In genomic region chr16:85569039-85569614, GRCh38 we compare ENCODE assay signal across 11 cellular contexts. TPM values are rescaled to one million over a fixed set of nuclear protein-coding genes. Genes with fewer than 3 reads are reported as not detected.
DNase-seq lines count a peak whose midpoint lies in the region; ATAC-seq and TF ChIP-seq lines count a peak whose summit lies in the region.
"Had no signal": no experiment of that assay in that cellular context is flagged by ENCODE, and none has a peak within 500 bp of the region (broad histone marks: within the 10 kb centered on the region; RNA-seq: fewer than 3 reads in every experiment).

No MANE protein-coding gene starts in this region.

- no peaks in the 10 kb centered on the region for H3K9me3 ChIP-seq in mesenchymal stem cell (ENCODE audit: control insufficient read depth, low read length)

- POLR2A ChIA-PET in activated CD8-positive, alpha-beta T cell treated with anti-CD3 and anti-CD28 coated beads, Interleukin-2, amount 10 ng/mL, durations not matched to agents 7 days and 5 days (lab: Charles Lee) = interaction anchor here (0.7 to 5.0 kb wide), 4 partner anchors 9 to 47 kb away, joined by 3 to 67 read pairs (median 16); no protein-coding TSS in a partner anchor

- peak overlapping the region; percentile 63 for H3K4me3 Mint-ChIP-seq in activated T-cell treated with anti-CD3 and anti-CD28 coated beads, Interleukin-2, amount 50 U/mL, for 24 hours
- H3K4me3 Mint-ChIP-seq in activated CD8-positive, alpha-beta T cell treated with anti-CD3 and anti-CD28 coated beads, Interleukin-2, amount 10 ng/mL, durations not matched to agents 7 days and 5 days = peak overlapping the region; percentile 74
- H3K4me3 Mint-ChIP-seq in type B pancreatic cell = peak overlapping the region; percentile 55

- H3K27ac ChIP-seq in mesenchymal stem cell (ENCODE audit: low read length, poor library complexity, severe bottlenecking) = peak overlapping the region; percentile 82

- peak overlapping the region; percentile 90 for H3K27ac Mint-ChIP-seq in activated T-cell treated with anti-CD3 and anti-CD28 coated beads, Interleukin-2, amount 50 U/mL, for 24 hours
- H3K27ac Mint-ChIP-seq in activated CD8-positive, alpha-beta T cell treated with anti-CD3 and anti-CD28 coated beads, Interleukin-2, amount 10 ng/mL, durations not matched to agents 7 days and 5 days = peak overlapping the region; percentile 81
- H3K27ac Mint-ChIP-seq in type B pancreatic cell = no peak overlapping the region

- no peak for DNase-seq in activated T-cell treated with anti-CD3 and anti-CD28 coated beads, Interleukin-2, amount 50 U/mL, for 24 hours
- DNase-seq in activated T-cell treated with anti-CD3 and anti-CD28 coated beads, Interleukin-2, amount 50 U/mL, for 1 hour = no peak
- DNase-seq in activated CD8-positive, alpha-beta T cell treated with anti-CD3 and anti-CD28 coated beads, Interleukin-2, amount 10 ng/mL, durations not matched to agents 7 days and 5 days = no peak
- DNase-seq in mesenchymal stem cell (no peak), type B pancreatic cell (ENCODE audit: extremely low spot score, unreplicated experiment) (no peak), H7 (no peak), medulla oblongata (ENCODE audit: extremely low spot score) (no peak), SHP77 (lab: John Stamatoyannopoulos, UW) (no peak)
- DNase-seq: activated CD4-positive, CD25-positive, alpha-beta regulatory T cell treated with anti-CD3 and anti-CD28 coated beads, Interleukin-2, amount 50 U/mL, for 72 hours; anterior cingulate cortex had no signal

- peak overlapping the region in 1 of 2 experiments; percentile 57 for H3K4ac ChIP-seq in mesenchymal stem cell (ENCODE audit: low read depth in 1 of 2, low read length in 2 of 2)

- no peak overlapping the region for H2BK120ac ChIP-seq in mesenchymal stem cell (ENCODE audit: low read depth, low read length)

- peak overlapping the region; percentile 44 for H3K4me2 ChIP-seq in mesenchymal stem cell (ENCODE audit: low read length, poor library complexity, severe bottlenecking)

- H2AK5ac ChIP-seq in mesenchymal stem cell (ENCODE audit: low read length, severe bottlenecking) = peak overlapping the region; percentile 84

- H3K23ac ChIP-seq in mesenchymal stem cell (ENCODE audit: low read length in 2 of 2) = no peak overlapping the region

- peaks cover 74% of the 10 kb centered on the region for H3K4me1 Mint-ChIP-seq in activated T-cell treated with anti-CD3 and anti-CD28 coated beads, Interleukin-2, amount 50 U/mL, for 24 hours (ENCODE audit: low read depth)
- peaks cover 72% of the 10 kb centered on the region for H3K4me1 Mint-ChIP-seq in activated CD8-positive, alpha-beta T cell treated with anti-CD3 and anti-CD28 coated beads, Interleukin-2, amount 10 ng/mL, durations not matched to agents 7 days and 5 days (ENCODE audit: low read depth)
- peaks cover 71% of the 10 kb centered on the region for H3K4me1 Mint-ChIP-seq in type B pancreatic cell (ENCODE audit: unreplicated experiment)

- H3K36me3 Mint-ChIP-seq in activated T-cell treated with anti-CD3 and anti-CD28 coated beads, Interleukin-2, amount 50 U/mL, for 24 hours (ENCODE audit: low read depth) = peaks cover 3% of the 10 kb centered on the region
- peaks cover 25% of the 10 kb centered on the region for H3K36me3 Mint-ChIP-seq in activated CD8-positive, alpha-beta T cell treated with anti-CD3 and anti-CD28 coated beads, Interleukin-2, amount 10 ng/mL, durations not matched to agents 7 days and 5 days (ENCODE audit: low read depth)
- no peaks in the 10 kb centered on the region for H3K36me3 Mint-ChIP-seq in type B pancreatic cell

- no peak overlapping the region for H2BK5ac ChIP-seq in mesenchymal stem cell (ENCODE audit: low read depth, low read length, poor library complexity, severe bottlenecking)

- peak overlapping the region; percentile 74 for H4K91ac ChIP-seq in mesenchymal stem cell (ENCODE audit: low read length)

- peaks cover 37% of the 10 kb centered on the region for H3K79me1 ChIP-seq in mesenchymal stem cell (replicated peaks; ENCODE audit: low read length, poor library complexity, severe bottlenecking)

- TF ChIP-seq CTCF in type B pancreatic cell (conservative IDR thresholded peaks at IDR 0.05) = no peak

- CTCF ChIA-PET in activated CD8-positive, alpha-beta T cell treated with anti-CD3 and anti-CD28 coated beads, Interleukin-2, amount 10 ng/mL, durations not matched to agents 7 days and 5 days (lab: Charles Lee) = interaction anchor here (0.8 to 4.4 kb wide), 9 partner anchors 9 to 47 kb away, joined by 3 to 24 read pairs (median 6); no protein-coding TSS in a partner anchor

- WGBS in mesenchymal stem cell = 86% methylated on average over 11 of the region's 11 CpGs

- no peak overlapping the region for H3K14ac ChIP-seq in mesenchymal stem cell (ENCODE audit: low read length in 2 of 2)

- ATAC-seq in activated CD8-positive, alpha-beta T cell treated with anti-CD3 and anti-CD28 coated beads, Interleukin-2, amount 10 ng/mL, durations not matched to agents 7 days and 5 days = no peak
- ATAC-seq: esophagus mucosa had no signal

- peaks cover 0 to 11% of the 10 kb centered on the region in 2 experiments for H3K36me3 ChIP-seq in mesenchymal stem cell (ENCODE audit: control insufficient read depth in 1 of 2, insufficient read depth in 2 of 2, low read depth in 1 of 2, low read length in 2 of 2)
- H3K36me3 ChIP-seq in H7 (replicated peaks; ENCODE audit: control insufficient read depth, insufficient read depth, low read length) = no peaks in the 10 kb centered on the region

- H2BK12ac ChIP-seq in mesenchymal stem cell (ENCODE audit: low read length in 2 of 2) = peak overlapping the region in 1 of 2 experiments; percentile 27

- no peak overlapping the region for H3K9ac ChIP-seq in mesenchymal stem cell (ENCODE audit: low read length)

- no peak overlapping the region for H2AFZ ChIP-seq in mesenchymal stem cell (ENCODE audit: low read depth, low read length)

- H3K27me3 Mint-ChIP-seq in activated T-cell treated with anti-CD3 and anti-CD28 coated beads, Interleukin-2, amount 50 U/mL, for 24 hours = no peaks in the 10 kb centered on the region
- H3K27me3 Mint-ChIP-seq in activated CD8-positive, alpha-beta T cell treated with anti-CD3 and anti-CD28 coated beads, Interleukin-2, amount 10 ng/mL, durations not matched to agents 7 days and 5 days (ENCODE audit: low read depth) = no peaks in the 10 kb centered on the region
- H3K27me3 Mint-ChIP-seq in type B pancreatic cell = no peaks in the 10 kb centered on the region

- no peaks in the 10 kb centered on the region for H3K27me3 ChIP-seq in mesenchymal stem cell (ENCODE audit: control insufficient read depth in 1 of 2, insufficient read depth in 1 of 2, low read length in 2 of 2)
- no peaks in the 10 kb centered on the region for H3K27me3 ChIP-seq in H7 (ENCODE audit: control insufficient read depth, insufficient read depth, low read length)

- peak overlapping the region; percentile 44 to 53 for H3K18ac ChIP-seq in mesenchymal stem cell (ENCODE audit: low read depth in 1 of 2, low read length in 2 of 2)

- H4K8ac ChIP-seq in mesenchymal stem cell (ENCODE audit: low read length) = peak overlapping the region; percentile 71

- no peak overlapping the region for H2BK15ac ChIP-seq in mesenchymal stem cell (ENCODE audit: low read depth, poor library complexity, severe bottlenecking)

- no peak overlapping the region for H3K4me3 ChIP-seq in mesenchymal stem cell (ENCODE audit: insufficient read depth in 1 of 2, low read depth in 1 of 2, low read length in 2 of 2)
- no peak overlapping the region for H3K4me3 ChIP-seq in H7 (ENCODE audit: insufficient read depth, low read depth, low read length)

- H3K9me3 Mint-ChIP-seq in activated T-cell treated with anti-CD3 and anti-CD28 coated beads, Interleukin-2, amount 50 U/mL, for 24 hours = no peaks in the 10 kb centered on the region
- no peaks in the 10 kb centered on the region for H3K9me3 Mint-ChIP-seq in activated CD8-positive, alpha-beta T cell treated with anti-CD3 and anti-CD28 coated beads, Interleukin-2, amount 10 ng/mL, durations not matched to agents 7 days and 5 days (ENCODE audit: insufficient read depth)
- no peaks in the 10 kb centered on the region for H3K9me3 Mint-ChIP-seq in type B pancreatic cell

- peaks cover 68% of the 10 kb centered on the region for H3K4me1 ChIP-seq in mesenchymal stem cell (ENCODE audit: control insufficient read depth, insufficient read depth, low read depth, low read length)

RNA-seq across cellular contexts. Expression of gene GSE1, which starts 44.0 kb away (rescaled TPM):
- 10 to 100 TPM; 48.9 to 51.4 TPM for total RNA-seq in activated CD8-positive, alpha-beta T cell treated with anti-CD3 and anti-CD28 coated beads, Interleukin-2, amount 10 ng/mL, durations not matched to agents 7 days and 5 days
- 39.2 TPM for polyA plus RNA-seq in mesenchymal stem cell (2013, experiment 1 of 2)
- 38.5 TPM for polyA plus RNA-seq in mesenchymal stem cell (2013, experiment 2 of 2)
- total RNA-seq in type B pancreatic cell (ENCODE audit: low replicate concordance) = 101 and 112 TPM in 2 replicates
- 52.5 and 73.6 TPM in 2 replicates for total RNA-seq in H7 (2014; rRNA removed; shearing (Covaris generic))
